Comparison of ENCODE assay signal across 8 cellular contexts in genomic region chr3:149659173-149659468, GRCh38. TPM values are rescaled to one million over a fixed set of nuclear protein-coding genes. Genes with fewer than 3 reads are reported as not detected.
DNase-seq lines count a peak whose midpoint lies in the region; TF ChIP-seq lines count a peak whose summit lies in the region.

No MANE protein-coding gene starts in this region.

- H3K9ac ChIP-seq in rectal smooth muscle tissue (ENCODE audit: low read length) = peak overlapping the region; percentile 61

- peaks cover 19% of the 10 kb centered on the region for H3K4me1 ChIP-seq in rectal smooth muscle tissue (ENCODE audit: control insufficient read depth, insufficient read depth, low read length)

- no peaks in the 10 kb centered on the region for H3K27me3 ChIP-seq in GM06990 (replicated peaks; ENCODE audit: control insufficient read depth, insufficient read depth, low read length)
- peaks cover 6% of the 10 kb centered on the region for H3K27me3 ChIP-seq in rectal smooth muscle tissue (ENCODE audit: control insufficient read depth, insufficient read depth, low read length)

- TF ChIP-seq CTCF in GM06990 (IDR thresholded peaks at IDR 0.05; ENCODE audit: insufficient read depth, low read length, poor library complexity, severe bottlenecking) = no peak
- no peak for TF ChIP-seq CTCF in VCaP (conservative IDR thresholded peaks at IDR 0.05)
- TF ChIP-seq CTCF in fibroblast of villous mesenchyme (IDR thresholded peaks at IDR 0.05; ENCODE audit: insufficient read depth, low read depth, low read length) = no peak

- no peaks in the 10 kb centered on the region for H3K36me3 ChIP-seq in GM06990 (ENCODE audit: control insufficient read depth, insufficient read depth, low read length)
- no peaks in the 10 kb centered on the region for H3K36me3 ChIP-seq in rectal smooth muscle tissue (ENCODE audit: control insufficient read depth, insufficient read depth, low read length)

- H3K27ac ChIP-seq in VCaP (peak overlapping the region; percentile 86), rectal smooth muscle tissue (ENCODE audit: low read depth, low read length) (peak overlapping the region; percentile 100)

- DNase-seq in GM06990 (ENCODE audit: extremely low read depth, insufficient read length) (no peak), fibroblast of villous mesenchyme (ENCODE audit: low read depth) (peak; percentile 26), GM19238 (ENCODE audit: insufficient read length, low spot score) (no peak), DMS153 (lab: John Stamatoyannopoulos, UW) (no peak), medulla oblongata (ENCODE audit: extremely low spot score) (no peak), C1 segment of cervical spinal cord (lab: John Stamatoyannopoulos, UW) (no peak)

- peak overlapping the region; percentile 79 for H3K4me3 ChIP-seq in GM06990 (replicated peaks; ENCODE audit: low read depth, low read length)
- peak overlapping the region; percentile 74 for H3K4me3 ChIP-seq in fibroblast of villous mesenchyme (ENCODE audit: low read depth, low read length)
- H3K4me3 ChIP-seq in rectal smooth muscle tissue (ENCODE audit: low read length) = peak overlapping the region; percentile 91

RNA-seq across cellular contexts. Expression of gene WWTR1, which starts 1.3 kb away (rescaled TPM):
- total RNA-seq in fibroblast of villous mesenchyme = 37.6 and 47.7 TPM in 2 replicates
